In the genomic region with DNA sequence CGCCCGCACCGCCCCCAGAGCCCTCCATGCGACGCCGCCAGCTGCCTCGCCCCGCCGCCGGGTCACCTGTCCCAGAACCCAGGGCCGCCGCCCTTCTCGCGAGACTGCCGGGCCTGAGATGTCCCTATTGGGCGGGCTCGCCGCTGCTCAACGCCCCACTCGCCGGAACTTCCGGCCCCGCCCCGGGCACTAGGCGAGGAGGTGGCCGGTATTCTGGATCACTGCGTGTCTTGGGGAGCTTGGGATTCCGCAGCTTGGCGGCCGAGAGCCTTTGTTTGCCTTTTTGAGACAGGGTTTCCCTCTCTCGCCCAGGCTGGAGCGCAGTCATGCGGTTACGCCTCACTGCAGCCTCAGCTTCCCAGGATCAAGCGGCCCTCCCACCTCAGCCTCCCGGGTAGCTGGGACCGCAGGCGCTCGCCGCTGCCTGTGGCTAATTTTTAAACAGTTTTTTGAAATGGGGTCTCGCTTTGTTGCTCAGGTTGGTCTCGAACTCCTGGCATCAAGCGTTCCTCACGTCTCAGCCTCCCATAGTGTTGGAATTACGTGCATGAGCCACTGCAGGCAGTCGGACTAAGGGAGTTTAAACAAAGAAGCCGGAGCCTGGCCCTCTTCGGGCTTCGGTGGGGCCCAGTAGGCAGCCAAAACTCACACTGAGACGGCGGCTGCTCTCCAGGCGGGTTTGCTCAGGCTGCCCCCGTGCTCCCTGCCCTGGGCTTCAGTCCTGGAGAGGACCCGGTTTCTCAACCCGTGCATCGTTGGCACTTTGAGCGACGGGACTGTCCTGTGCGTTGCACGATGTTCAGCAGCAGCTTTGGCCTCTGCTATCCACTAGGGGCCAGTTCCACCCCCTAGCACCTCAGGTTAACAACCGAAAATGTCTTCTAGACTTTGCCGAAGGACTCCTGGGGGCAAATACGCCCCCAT, we compare ENCODE assay signal across 8 cellular contexts. TPM values are rescaled to one million over a fixed set of nuclear protein-coding genes. Genes with fewer than 3 reads are reported as not detected.
A peak's percentile ranks its signal among the peaks of the same experiment; 100 is the strongest.
DNase-seq lines count a peak whose midpoint lies in the region; ATAC-seq and TF ChIP-seq lines count a peak whose summit lies in the region.

A gene (minus strand): TSS at position 43 of the 924 bp plus-strand sequence. CDS start 15 bp downstream, at position 28.

- TF ChIP-seq CTCF in GM12865 (IDR thresholded peaks at IDR 0.05; ENCODE audit: insufficient read depth, low read depth, low read length, missing control alignments), result peak; percentile 8
- TF ChIP-seq CTCF in omental fat pad (IDR thresholded peaks at IDR 0.05), result no peak

- peak within 1 kb of the TSS; percentile 95 for H3K4me3 ChIP-seq in GM12865 (ENCODE audit: low read depth, low read length)

- DNase-seq in GM12865 (ENCODE audit: low read depth) (peak; percentile 97), NCI-H1092 treated with DMSO at 0.1 percent for 48 hours (lab: John Stamatoyannopoulos, UW) (peak; percentile 94), SKM-1 (lab: John Stamatoyannopoulos, UW; ENCODE audit: unreplicated experiment) (peak; percentile 23), glomerular visceral epithelial cell (ENCODE audit: extremely low spot score) (peak; percentile 92), omental fat pad (ENCODE audit: low spot score) (peak; percentile 96)
- peak; percentile 96 for DNase-seq in activated naive CD4-positive, alpha-beta T cell treated with anti-CD3 and anti-CD28 coated beads, Interleukin-2, amount 50 U/mL, for 72 hours (ENCODE audit: low spot score in 2 of 2)

- peak; percentile 69 for ATAC-seq in HG02623 (IDR thresholded peaks at IDR 0.05; ENCODE audit: unreplicated experiment)
- peak; percentile 96 to 97 for ATAC-seq in activated naive CD4-positive, alpha-beta T cell treated with anti-CD3 and anti-CD28 coated beads, Interleukin-2, amount 50 U/mL, for 72 hours
- ATAC-seq in omental fat pad (ENCODE audit: low FRiP score), result peak; percentile 97

- peaks cover 0 to 8% of the 10 kb centered on the region in 2 donors for H3K9me3 Mint-ChIP-seq in activated naive CD4-positive, alpha-beta T cell treated with anti-CD3 and anti-CD28 coated beads, Interleukin-2, amount 50 U/mL, for 72 hours

- peak within 1 kb of the TSS; percentile 30 for H3K27ac ChIP-seq in temporal lobe (ENCODE audit: low read depth, low read length)

- H3K27ac Mint-ChIP-seq in activated naive CD4-positive, alpha-beta T cell treated with anti-CD3 and anti-CD28 coated beads, Interleukin-2, amount 50 U/mL, for 72 hours, result peak within 1 kb of the TSS; percentile 81 to 87

- peaks cover 5 to 12% of the 10 kb centered on the region in 2 donors for H3K36me3 Mint-ChIP-seq in activated naive CD4-positive, alpha-beta T cell treated with anti-CD3 and anti-CD28 coated beads, Interleukin-2, amount 50 U/mL, for 72 hours

RNA-seq across cellular contexts. Expression of the gene that starts here (rescaled TPM):
- 10 to 100 TPM; 22.7 to 28.8 TPM for total RNA-seq in activated naive CD4-positive, alpha-beta T cell treated with anti-CD3 and anti-CD28 coated beads, Interleukin-2, amount 50 U/mL, for 72 hours
- 10 to 100 TPM; 20.8 to 50.3 (median 43.6) TPM for total RNA-seq in omental fat pad
- 19.9 TPM for total RNA-seq in temporal lobe

Comparison
In these comparisons a context has a peak if more than half of its experiments do, and no peak if none do; other contexts are left out.
1. Peak in every context shown above with its lines: DNase-seq, ATAC-seq, H3K4me3 ChIP-seq and H3K27ac ChIP-seq.
2. DNase-seq: peak in every context shown above with its lines; median percentile 97 in GM12865; 96 in activated naive CD4-positive, alpha-beta T cell treated with anti-CD3 and anti-CD28 coated beads, Interleukin-2, amount 50 U/mL, for 72 hours; 96 in omental fat pad; 94 in NCI-H1092 treated with DMSO at 0.1 percent for 48 hours; 92 in glomerular visceral epithelial cell; 23 in SKM-1.